8 cellular contexts compared by ENCODE assay signal in the genomic region with DNA sequence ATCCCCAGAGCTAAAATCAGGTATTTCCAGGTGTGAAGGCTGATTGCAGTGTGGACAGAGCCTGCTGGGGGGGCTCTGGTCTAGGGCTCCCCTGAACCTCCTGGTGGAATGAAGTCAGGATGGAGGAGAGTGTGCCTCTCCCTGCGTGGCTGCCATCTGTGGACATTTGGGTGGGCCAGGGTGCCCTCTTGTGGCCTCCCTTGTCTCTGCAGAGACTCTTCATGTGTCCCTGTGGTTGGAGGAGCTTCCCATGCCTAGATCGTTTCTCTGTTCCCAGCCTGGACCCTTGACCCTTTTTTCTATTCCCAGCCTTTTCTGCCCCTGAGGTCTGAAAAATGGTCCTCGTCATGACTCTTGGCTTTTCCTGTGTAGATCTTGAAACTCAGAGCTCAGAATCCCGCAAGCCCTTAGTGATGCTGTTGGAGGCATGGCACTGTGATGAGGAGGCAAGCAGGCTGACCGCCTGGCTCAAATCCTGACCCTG. TPM values are rescaled to one million over a fixed set of nuclear protein-coding genes. Genes with fewer than 3 reads are reported as not detected.
DNase-seq lines count a peak whose midpoint lies in the region; ATAC-seq lines count a peak whose summit lies in the region.

No MANE protein-coding gene starts in this region.

- H3K27ac Mint-ChIP-seq in activated CD4-positive, alpha-beta T cell treated with anti-CD3 and anti-CD28 coated beads, Interleukin-2, amount 10 ng/mL, durations not matched to agents 24 days and 14 days: no peak overlapping the region
- no peak overlapping the region for H3K27ac Mint-ChIP-seq in memory B cell
- no peak overlapping the region for H3K27ac Mint-ChIP-seq in stimulated activated effector memory CD8-positive, alpha-beta T cell treated with anti-CD3 and anti-CD28 coated beads, Interleukin-12 subunit alpha, Interleukin-12 subunit beta, amount 100 ng/mL, for 72 hours

- no peaks in the 10 kb centered on the region for H3K36me3 Mint-ChIP-seq in activated CD4-positive, alpha-beta T cell treated with anti-CD3 and anti-CD28 coated beads, Interleukin-2, amount 10 ng/mL, durations not matched to agents 24 days and 14 days (ENCODE audit: low read depth)
- peaks cover 4% of the 10 kb centered on the region for H3K36me3 Mint-ChIP-seq in memory B cell
- H3K36me3 Mint-ChIP-seq in stimulated activated effector memory CD8-positive, alpha-beta T cell treated with anti-CD3 and anti-CD28 coated beads, Interleukin-12 subunit alpha, Interleukin-12 subunit beta, amount 100 ng/mL, for 72 hours: no peaks in the 10 kb centered on the region

- H3K4me3 Mint-ChIP-seq in activated CD4-positive, alpha-beta T cell treated with anti-CD3 and anti-CD28 coated beads, Interleukin-2, amount 10 ng/mL, durations not matched to agents 24 days and 14 days: no peak overlapping the region
- H3K4me3 Mint-ChIP-seq in memory B cell: no peak overlapping the region
- H3K4me3 Mint-ChIP-seq in stimulated activated effector memory CD8-positive, alpha-beta T cell treated with anti-CD3 and anti-CD28 coated beads, Interleukin-12 subunit alpha, Interleukin-12 subunit beta, amount 100 ng/mL, for 72 hours: no peak overlapping the region

- peak; percentile 18 for DNase-seq in SIG-M5 treated with dmso at 0.1 percent for 504 hours (lab: John Stamatoyannopoulos, UW; ENCODE audit: unreplicated experiment)
- no peak for DNase-seq in SIG-M5 (lab: John Stamatoyannopoulos, UW)
- DNase-seq in NCI-H2171 treated with DMSO at 0.1 percent for 48 hours (lab: John Stamatoyannopoulos, UW): peak; percentile 63
- peak; percentile 83 for DNase-seq in activated CD4-positive, alpha-beta T cell treated with anti-CD3 and anti-CD28 coated beads, Interleukin-2, amount 10 ng/mL, durations not matched to agents 24 days and 14 days
- DNase-seq in dermis microvascular lymphatic vessel endothelial cell (ENCODE audit: low read depth in 2 of 2): peak; percentile 20 to 47
- peak; percentile 41 to 55 for DNase-seq in memory B cell (ENCODE audit: low spot score in 2 of 2)
- peak; percentile 35 to 74 for DNase-seq in stimulated activated effector memory CD8-positive, alpha-beta T cell treated with anti-CD3 and anti-CD28 coated beads, Interleukin-12 subunit alpha, Interleukin-12 subunit beta, amount 100 ng/mL, for 72 hours (ENCODE audit: low spot score in 2 of 2)

- no peaks in the 10 kb centered on the region for H3K4me1 Mint-ChIP-seq in activated CD4-positive, alpha-beta T cell treated with anti-CD3 and anti-CD28 coated beads, Interleukin-2, amount 10 ng/mL, durations not matched to agents 24 days and 14 days
- H3K4me1 Mint-ChIP-seq in memory B cell: peaks cover 2% of the 10 kb centered on the region
- H3K4me1 Mint-ChIP-seq in stimulated activated effector memory CD8-positive, alpha-beta T cell treated with anti-CD3 and anti-CD28 coated beads, Interleukin-12 subunit alpha, Interleukin-12 subunit beta, amount 100 ng/mL, for 72 hours: no peaks in the 10 kb centered on the region

- H3K9me3 Mint-ChIP-seq in activated CD4-positive, alpha-beta T cell treated with anti-CD3 and anti-CD28 coated beads, Interleukin-2, amount 10 ng/mL, durations not matched to agents 24 days and 14 days: no peaks in the 10 kb centered on the region
- H3K9me3 Mint-ChIP-seq in memory B cell: no peaks in the 10 kb centered on the region
- H3K9me3 Mint-ChIP-seq in stimulated activated effector memory CD8-positive, alpha-beta T cell treated with anti-CD3 and anti-CD28 coated beads, Interleukin-12 subunit alpha, Interleukin-12 subunit beta, amount 100 ng/mL, for 72 hours: no peaks in the 10 kb centered on the region

- intact Hi-C loops in activated CD4-positive, alpha-beta T cell treated with anti-CD3 and anti-CD28 coated beads, Interleukin-2, amount 10 ng/mL, durations not matched to agents 24 days and 14 days (cut with micrococcal nuclease): loop anchor here (2.0 kb wide), 2 partner anchors 106 to 292 kb away; no protein-coding TSS in a partner anchor

- ATAC-seq in memory B cell (ENCODE audit: low read depth) (peak; percentile 70), HG02623 (IDR thresholded peaks at IDR 0.05; ENCODE audit: unreplicated experiment) (no peak)
- peak; percentile 72 for ATAC-seq in stimulated activated effector memory CD8-positive, alpha-beta T cell treated with anti-CD3 and anti-CD28 coated beads, Interleukin-12 subunit alpha, Interleukin-12 subunit beta, amount 100 ng/mL, for 72 hours

- peaks cover 4% of the 10 kb centered on the region for H3K27me3 Mint-ChIP-seq in activated CD4-positive, alpha-beta T cell treated with anti-CD3 and anti-CD28 coated beads, Interleukin-2, amount 10 ng/mL, durations not matched to agents 24 days and 14 days
- H3K27me3 Mint-ChIP-seq in memory B cell: no peaks in the 10 kb centered on the region

RNA-seq across cellular contexts. Expression of a gene that starts 9.9 kb away (rescaled TPM):
- total RNA-seq in activated CD4-positive, alpha-beta T cell treated with anti-CD3 and anti-CD28 coated beads, Interleukin-2, amount 10 ng/mL, durations not matched to agents 24 days and 14 days: 168 and 172 TPM in 2 replicates
- total RNA-seq in dermis microvascular lymphatic vessel endothelial cell: 28.4 and 34.5 TPM in 2 replicates
